Comparison of ENCODE assay signal across 8 cellular contexts in genomic region chr5:172769324-172769597, GRCh38. TPM values are rescaled to one million over a fixed set of nuclear protein-coding genes. Genes with fewer than 3 reads are reported as not detected.
DNase-seq lines count a peak whose midpoint lies in the region; TF ChIP-seq lines count a peak whose summit lies in the region.

No MANE protein-coding gene starts in this region.

- no peak for TF ChIP-seq EP300 in stomach (IDR thresholded peaks at IDR 0.05)

- H3K4me1 ChIP-seq in HUES64 (ENCODE audit: insufficient read depth, low read length) (peaks cover 23% of the 10 kb centered on the region), adrenal gland (replicated peaks in 1 of 2) (peaks cover 52 to 78% of the 10 kb centered on the region in 2 donors), stomach (peaks cover 48 to 82% (median 65%) of the 10 kb centered on the region in 4 donors)

- DNase-seq in adrenal gland (no peak), stomach (no peak), NCI-H2081 treated with DMSO at 0.1 percent for 48 hours (lab: John Stamatoyannopoulos, UW) (no peak), GM20000 (ENCODE audit: low spot score) (no peak), Kasumi-1 (lab: John Stamatoyannopoulos, UW) (no peak)
- DNase-seq in central memory CD4-positive, alpha-beta T cell, result no peak

- H3K9me3 ChIP-seq in HUES64 (ENCODE audit: insufficient read depth, low read depth, low read length) (no peaks in the 10 kb centered on the region), adrenal gland (replicated peaks in 1 of 3) (no peaks in the 10 kb centered on the region), stomach (no peaks in the 10 kb centered on the region)

- peaks cover 23% of the 10 kb centered on the region for H3K36me3 ChIP-seq in HUES64 (ENCODE audit: insufficient read depth, low read length)
- peaks cover 0 to 27% of the 10 kb centered on the region in 2 donors for H3K36me3 ChIP-seq in adrenal gland (replicated peaks in 1 of 2)
- peaks cover 25 to 35% (median 28%) of the 10 kb centered on the region in 4 donors for H3K36me3 ChIP-seq in stomach

- no peak overlapping the region for H3K9ac ChIP-seq in HUES64 (ENCODE audit: low read depth, low read length)

- peak overlapping the region; percentile 87; the same call in 1 of the 2 replicates for H3K4me3 ChIP-seq in HUES64 (ENCODE audit: low read length)
- H3K4me3 ChIP-seq in adrenal gland, result peak overlapping the region; percentile 36 to 90 (median 70)
- H3K4me3 ChIP-seq in stomach, result peak overlapping the region; percentile 75 to 89 (median 81)

- no peak for TF ChIP-seq POLR2A in adrenal gland (IDR thresholded peaks at IDR 0.05)
- TF ChIP-seq POLR2A in stomach (IDR thresholded peaks at IDR 0.05), result no peak

- 85% methylated on average over 2 of the region's 2 CpGs for WGBS in HUES64
- 31 to 44% (median 35%) methylated on average over 2 of the region's 2 CpGs for WGBS in adrenal gland, 4 donors
- WGBS in stomach, 5 donors, result 45 to 61% (median 53%) methylated on average over 2 of the region's 2 CpGs

- peaks cover 28% of the 10 kb centered on the region for H3K27me3 ChIP-seq in HUES64 (ENCODE audit: insufficient read depth, low read length)
- H3K27me3 ChIP-seq in adrenal gland, result no peaks in the 10 kb centered on the region
- H3K27me3 ChIP-seq in layer of hippocampus (ENCODE audit: control insufficient read depth, insufficient read depth, low read length), result no peaks in the 10 kb centered on the region
- no peaks in the 10 kb centered on the region for H3K27me3 ChIP-seq in stomach

- intact Hi-C loops in adrenal gland (cut with DNase I), result no loop called here
- intact Hi-C loops in stomach (cut with DNase I; ENCODE audit: low total_unique reads), result loop anchor here (10.0 kb wide), 1 partner anchor 54 kb away; no protein-coding TSS in a partner anchor

- H3K27ac ChIP-seq in HUES64 (ENCODE audit: low read depth, low read length), result no peak overlapping the region
- peak overlapping the region; percentile 99 to 100 (median 99) for H3K27ac ChIP-seq in adrenal gland
- H3K27ac ChIP-seq in layer of hippocampus (ENCODE audit: low read depth, low read length), result peak overlapping the region; percentile 99
- H3K27ac ChIP-seq in stomach, result peak overlapping the region; percentile 96 to 100 (median 99)

- TF ChIP-seq CTCF in adrenal gland (IDR thresholded peaks at IDR 0.05) (no peak), stomach (IDR thresholded peaks at IDR 0.05) (no peak), GM20000 (IDR thresholded peaks at IDR 0.05; ENCODE audit: extremely low read depth, missing control alignments) (no peak)

RNA-seq across cellular contexts. Expression of gene DUSP1, which starts 1.7 kb away (rescaled TPM):
- 6.8 TPM for polyA plus RNA-seq in HUES64 (2013, experiment 1 of 2)
- 6.7 TPM for polyA plus RNA-seq in HUES64 (2013, experiment 2 of 2)
- total RNA-seq in adrenal gland (100 to 1,000 TPM in 7 of 8 donors, 10 to 100 TPM in 1; 60.5 to 603 (median 339) TPM), stomach (100 to 1,000 TPM; 167 to 690 (median 553) TPM)
- polyA plus RNA-seq in adrenal gland (100 to 1,000 TPM in 1 of 3 donors, 10 to 100 TPM in 2; 59.5 to 107 (median 77.1) TPM), stomach (100 to 1,000 TPM in 1 of 3 donors, 10 to 100 TPM in 2; 76.4 to 136 (median 81.9) TPM)
